Comparison of ENCODE assay signal across 24 cellular contexts in genomic region chr9:115730396-115730795, GRCh38.
"Had no signal": no experiment of that assay in that cellular context is flagged by ENCODE, and none has a peak within 500 bp of the region (broad histone marks: within the 10 kb centered on the region; RNA-seq: fewer than 3 reads in every experiment).

No MANE protein-coding gene starts in this region.

- H3K4me1 Mint-ChIP-seq: activated CD4-positive, alpha-beta T cell treated with anti-CD3 and anti-CD28 coated beads, Interleukin-2, amount 10 ng/mL, durations not matched to agents 7 days and 5 days; central memory CD8-positive, alpha-beta T cell; immature natural killer cell; neural crest cell; stimulated activated effector memory CD8-positive, alpha-beta T cell treated with anti-CD3 and anti-CD28 coated beads, Interleukin-12 subunit alpha, Interleukin-12 subunit beta, amount 100 ng/mL, for 72 hours had no signal

- H3K27me3 Mint-ChIP-seq: activated CD4-positive, alpha-beta T cell treated with anti-CD3 and anti-CD28 coated beads, Interleukin-2, amount 10 ng/mL, durations not matched to agents 7 days and 5 days; activated naive CD8-positive, alpha-beta T cell; central memory CD8-positive, alpha-beta T cell had no signal

- H3K27ac Mint-ChIP-seq: activated CD4-positive, alpha-beta T cell treated with anti-CD3 and anti-CD28 coated beads, Interleukin-2, amount 10 ng/mL, durations not matched to agents 7 days and 5 days; activated naive CD8-positive, alpha-beta T cell; activated T-cell treated with anti-CD3 and anti-CD28 coated beads, Interleukin-2, amount 50 U/mL, for 72 hours; brain; immature natural killer cell; stimulated activated effector memory CD8-positive, alpha-beta T cell treated with anti-CD3 and anti-CD28 coated beads, Interleukin-12 subunit alpha, Interleukin-12 subunit beta, amount 100 ng/mL, for 72 hours had no signal

- H3K4me3 Mint-ChIP-seq: activated CD4-positive, alpha-beta T cell treated with anti-CD3 and anti-CD28 coated beads, Interleukin-2, amount 10 ng/mL, durations not matched to agents 7 days and 5 days; activated naive CD8-positive, alpha-beta T cell; activated T-cell treated with anti-CD3 and anti-CD28 coated beads, Interleukin-2, amount 50 U/mL, for 72 hours; brain; central memory CD8-positive, alpha-beta T cell; immature natural killer cell; neural crest cell; stimulated activated effector memory CD8-positive, alpha-beta T cell treated with anti-CD3 and anti-CD28 coated beads, Interleukin-12 subunit alpha, Interleukin-12 subunit beta, amount 100 ng/mL, for 72 hours had no signal

- ATAC-seq: activated T-cell treated with anti-CD3 and anti-CD28 coated beads, Interleukin-2, amount 50 U/mL, for 72 hours; left colon; lower lobe of right lung; pancreas; stimulated activated effector memory CD8-positive, alpha-beta T cell treated with anti-CD3 and anti-CD28 coated beads, Interleukin-12 subunit alpha, Interleukin-12 subunit beta, amount 100 ng/mL, for 72 hours; upper lobe of right lung had no signal

- DNase-seq: activated CD4-positive, alpha-beta T cell treated with anti-CD3 and anti-CD28 coated beads, Interleukin-2, amount 10 ng/mL, durations not matched to agents 7 days and 5 days; activated CD4-positive, CD25-positive, alpha-beta regulatory T cell; activated CD8-positive, alpha-beta memory T cell treated with anti-CD3 and anti-CD28 coated beads, Interleukin-2, amount 50 U/mL, for 48 hours; activated gamma-delta T cell treated with Interleukin-2 at 50 U/mL for 16 hours; activated T-cell treated with anti-CD3 and anti-CD28 coated beads, Interleukin-2, amount 50 U/mL, for 72 hours; amygdala; cortex of kidney; effector CD8-positive, alpha-beta T cell; esophagus squamous epithelium; head of caudate nucleus; immature natural killer cell; left colon; lower lobe of right lung; pancreas; stimulated activated CD4-positive, alpha-beta T cell treated with anti-CD3 and anti-CD28 coated beads, Interleukin-12 subunit alpha, Interleukin-12 subunit beta, amount 100 ng/mL, for 4 hours; stimulated activated CD4-positive, alpha-beta T cell treated with anti-CD3 and anti-CD28 coated beads, Interleukin-2, amount 100 ng/mL, for 24 hours; upper lobe of right lung had no signal

- H3K27ac ChIP-seq: lower lobe of right lung, pancreas, thoracic aorta, upper lobe of right lung had no signal

- H3K4me3 ChIP-seq: esophagus squamous epithelium, lower lobe of right lung, pancreas, thoracic aorta, upper lobe of right lung had no signal

- H3K36me3 ChIP-seq: esophagus squamous epithelium, lower lobe of right lung, pancreas, thoracic aorta, upper lobe of right lung had no signal

- H3K9me3 ChIP-seq: pancreas had no signal

- H3K4me1 ChIP-seq: lower lobe of right lung, pancreas, upper lobe of right lung had no signal

- H3K36me3 Mint-ChIP-seq: activated naive CD8-positive, alpha-beta T cell; brain; immature natural killer cell; stimulated activated effector memory CD8-positive, alpha-beta T cell treated with anti-CD3 and anti-CD28 coated beads, Interleukin-12 subunit alpha, Interleukin-12 subunit beta, amount 100 ng/mL, for 72 hours had no signal

- H3K27me3 ChIP-seq: esophagus squamous epithelium, pancreas, upper lobe of right lung had no signal

- FAIRE-seq: endothelial cell of umbilical vein, pancreas had no signal
